26 cellular contexts compared by ENCODE assay signal in the genomic region with DNA sequence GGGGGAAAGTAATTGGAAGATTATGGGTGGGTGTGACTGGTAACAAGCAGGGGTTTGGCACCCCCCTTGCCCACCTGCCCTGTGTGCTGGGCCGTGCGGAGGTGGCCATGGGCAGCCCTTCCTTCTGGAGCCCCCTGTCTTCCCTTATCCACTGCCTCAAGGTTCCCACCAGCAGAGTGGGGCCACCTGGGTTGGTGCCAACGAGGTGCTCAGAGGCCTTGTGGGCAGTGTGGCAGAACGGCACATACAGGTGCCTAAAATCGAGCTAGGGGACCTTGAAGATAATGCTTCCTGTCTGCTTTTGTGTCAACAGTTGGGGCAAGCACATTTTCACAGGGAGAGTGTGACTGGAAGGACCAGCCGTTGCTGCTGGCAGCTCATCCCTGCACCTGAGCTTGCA.
"Had no signal": no experiment of that assay in that cellular context is flagged by ENCODE, and none has a peak within 500 bp of the region (broad histone marks: within the 10 kb centered on the region; RNA-seq: fewer than 3 reads in every experiment).

No MANE protein-coding gene starts in this region.

- FAIRE-seq: colon, endothelial cell of umbilical vein, keratinocyte had no signal

- H3K27me3 ChIP-seq: neutrophil, right atrium auricular region, thyroid gland had no signal

- DNase-seq: dorsolateral prefrontal cortex; effector CD8-positive, alpha-beta T cell; endodermal cell; esophagus squamous epithelium; foreskin melanocyte; glutamatergic neuron; natural killer cell; stimulated activated CD4-positive, alpha-beta T cell treated with anti-CD3 and anti-CD28 coated beads, Interleukin-12 subunit alpha, Interleukin-12 subunit beta, amount 100 ng/mL, for 4 hours; stimulated activated CD4-positive, alpha-beta T cell treated with anti-CD3 and anti-CD28 coated beads, Interleukin-1b, Interleukin-23, amount 100 ng/mL, for 48 hours; stimulated activated CD4-positive, alpha-beta T cell treated with anti-CD3 and anti-CD28 coated beads, Interleukin-4, amount 100 ng/mL, for 1 hour; stimulated activated CD8-positive, alpha-beta memory T cell treated with anti-CD3 and anti-CD28 coated beads, Interleukin-4, amount 100 ng/mL, for 48 hours; stimulated activated naive CD4-positive, alpha-beta T cell; stomach; thyroid gland; trophoblast cell had no signal

- ATAC-seq: left lobe of liver, natural killer cell, sciatic nerve had no signal

- H3K4me3 Mint-ChIP-seq: endodermal cell, memory B cell, natural killer cell had no signal

- H3K27ac Mint-ChIP-seq: memory B cell, natural killer cell had no signal

- H3K4me3 ChIP-seq: dorsolateral prefrontal cortex, esophagus squamous epithelium, lung, prostate gland, right atrium auricular region, smooth muscle cell, stomach, thyroid gland had no signal

- H3K27ac ChIP-seq: esophagus squamous epithelium, neutrophil, prostate gland, right atrium auricular region, stomach, thyroid gland had no signal

- H3K9me3 ChIP-seq: esophagus squamous epithelium, neutrophil, prostate gland, right atrium auricular region, stomach, thyroid gland had no signal

- H3K36me3 Mint-ChIP-seq: natural killer cell had no signal

- H3K4me2 ChIP-seq: smooth muscle cell had no signal

- H3K4me1 Mint-ChIP-seq: memory B cell, natural killer cell had no signal

- H3K9me3 Mint-ChIP-seq: natural killer cell had no signal

- H3K4me1 ChIP-seq: esophagus squamous epithelium, prostate gland, right atrium auricular region, stomach, thyroid gland had no signal

- H3K36me3 ChIP-seq: esophagus squamous epithelium, neutrophil, prostate gland, right atrium auricular region, stomach, thyroid gland had no signal
